Comparison of ENCODE assay signal across 1 cellular context in the genomic region with DNA sequence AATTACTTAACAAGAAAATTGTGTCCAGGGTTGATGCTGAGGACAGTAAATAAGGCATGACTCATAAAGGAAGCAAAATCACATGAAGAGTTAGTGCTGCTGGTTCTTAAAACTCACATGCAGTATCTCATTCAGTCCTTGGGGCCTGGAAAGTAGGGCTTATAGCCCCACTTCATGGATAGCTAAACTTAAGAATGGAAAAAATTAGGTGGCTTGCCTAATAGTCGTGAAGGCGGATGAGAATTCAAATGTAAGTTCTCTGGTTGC.
TF ChIP-seq lines count a peak whose summit lies in the region.

No MANE protein-coding gene starts in this region.

TF ChIP-seq in SK-N-SH treated with all-trans-retinoic acid at 6 μM for 48 hours, 23 proteins besides CTCF, POLR2A, EP300 and RAD21 (continued from another document):
- TF ChIP-seq, protein P1, sequence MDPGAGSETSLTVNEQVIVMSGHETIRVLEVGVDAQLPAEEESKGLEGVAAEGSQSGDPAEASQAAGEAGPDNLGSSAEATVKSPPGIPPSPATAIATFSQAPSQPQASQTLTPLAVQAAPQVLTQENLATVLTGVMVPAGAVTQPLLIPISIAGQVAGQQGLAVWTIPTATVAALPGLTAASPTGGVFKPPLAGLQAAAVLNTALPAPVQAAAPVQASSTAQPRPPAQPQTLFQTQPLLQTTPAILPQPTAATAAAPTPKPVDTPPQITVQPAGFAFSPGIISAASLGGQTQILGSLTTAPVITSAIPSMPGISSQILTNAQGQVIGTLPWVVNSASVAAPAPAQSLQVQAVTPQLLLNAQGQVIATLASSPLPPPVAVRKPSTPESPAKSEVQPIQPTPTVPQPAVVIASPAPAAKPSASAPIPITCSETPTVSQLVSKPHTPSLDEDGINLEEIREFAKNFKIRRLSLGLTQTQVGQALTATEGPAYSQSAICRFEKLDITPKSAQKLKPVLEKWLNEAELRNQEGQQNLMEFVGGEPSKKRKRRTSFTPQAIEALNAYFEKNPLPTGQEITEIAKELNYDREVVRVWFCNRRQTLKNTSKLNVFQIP (CRISPR knock-in tag; IDR thresholded peaks at IDR 0.05; ENCODE audit: borderline replicate concordance, low read depth) = no peak
- no peak for TF ChIP-seq CSDC2 (CRISPR knock-in tag; IDR thresholded peaks at IDR 0.05)
